In genomic region chr9:34957492-34958410, GRCh38 we compare ENCODE assay signal across 8 cellular contexts. TPM values are rescaled to one million over a fixed set of nuclear protein-coding genes. Genes with fewer than 3 reads are reported as not detected.
DNase-seq lines count a peak whose midpoint lies in the region; ATAC-seq and TF ChIP-seq lines count a peak whose summit lies in the region.

Gene PHF24 (plus strand): TSS chr9:34958285. CDS start chr9:34971299, 13,014 bp downstream.

- TF ChIP-seq CTCF in CD14-positive monocyte (IDR thresholded peaks at IDR 0.05) = no peak
- no peak for TF ChIP-seq CTCF in hepatocyte (IDR thresholded peaks at IDR 0.05; ENCODE audit: poor library complexity)

- H3K4me3 ChIP-seq in hepatocyte (peak within 1 kb of the TSS; percentile 23), skeletal muscle satellite cell (ENCODE audit: low read length) (peak within 1 kb of the TSS; percentile 60)

- peaks cover 60 to 79% (median 65%) of the 10 kb centered on the region in 3 donors for H3K27me3 Mint-ChIP-seq in CD14-positive monocyte (ENCODE audit: low read depth in 3 of 3)
- peaks cover 22% of the 10 kb centered on the region for H3K27me3 Mint-ChIP-seq in activated naive CD4-positive, alpha-beta T cell treated with anti-CD3 and anti-CD28 coated beads, Interleukin-2, amount 50 U/mL, for 24 hours

- 2% methylated on average over 39 of the region's 116 CpGs for WGBS in hepatocyte (ENCODE audit: low lambda C conversion rate, missing lambda C conversion rate)

- H3K4me2 ChIP-seq in hepatocyte (peak within 1 kb of the TSS; percentile 93), skeletal muscle satellite cell (ENCODE audit: low read length) (peak within 1 kb of the TSS; percentile 72)

- DNase-seq in CD14-positive monocyte (ENCODE audit: low spot score) = no peak
- peak; percentile 29 for DNase-seq in HuH-7 (ENCODE audit: low spot score)
- peak; percentile 70 for DNase-seq in hepatocyte (ENCODE audit: low spot score)
- DNase-seq in SIG-M5 (lab: John Stamatoyannopoulos, UW) = no peak

- no peak within 1 kb of the TSS for H3K9ac ChIP-seq in skeletal muscle satellite cell (ENCODE audit: low read depth, low read length)

- peak within 1 kb of the TSS; percentile 56 to 81 for H3K4me3 Mint-ChIP-seq in CD14-positive monocyte
- H3K4me3 Mint-ChIP-seq in activated naive CD4-positive, alpha-beta T cell treated with anti-CD3 and anti-CD28 coated beads, Interleukin-2, amount 50 U/mL, for 24 hours = peak within 1 kb of the TSS; percentile 60

- no peak within 1 kb of the TSS for H3K27ac Mint-ChIP-seq in CD14-positive monocyte
- H3K27ac Mint-ChIP-seq in activated naive CD4-positive, alpha-beta T cell treated with anti-CD3 and anti-CD28 coated beads, Interleukin-2, amount 50 U/mL, for 24 hours = no peak within 1 kb of the TSS

- H3K4me1 Mint-ChIP-seq in CD14-positive monocyte = peaks cover 12% of the 10 kb centered on the region
- H3K4me1 Mint-ChIP-seq in activated naive CD4-positive, alpha-beta T cell treated with anti-CD3 and anti-CD28 coated beads, Interleukin-2, amount 50 U/mL, for 24 hours = peaks cover 17% of the 10 kb centered on the region

- H3K9me3 ChIP-seq in hepatocyte (ENCODE audit: low read depth) (no peaks in the 10 kb centered on the region), skeletal muscle satellite cell (replicated peaks; ENCODE audit: low read length) (no peaks in the 10 kb centered on the region)

- no peaks in the 10 kb centered on the region for H3K9me2 ChIP-seq in hepatocyte (replicated peaks; ENCODE audit: insufficient read depth)

- H3K4me1 ChIP-seq in hepatocyte (ENCODE audit: insufficient read depth) (no peaks in the 10 kb centered on the region), skeletal muscle satellite cell (ENCODE audit: control insufficient read depth, insufficient read depth, low read length) (peaks cover 3% of the 10 kb centered on the region)

- no peak within 1 kb of the TSS for H3K27ac ChIP-seq in hepatocyte

- intact Hi-C loops in CD14-positive monocyte (cut with micrococcal nuclease) = no loop called here

- H3K79me2 ChIP-seq in hepatocyte = no peaks in the 10 kb centered on the region

- ATAC-seq in HG02938 (IDR thresholded peaks at IDR 0.05; ENCODE audit: unreplicated experiment) (no peak), HG03469 (IDR thresholded peaks at IDR 0.05; ENCODE audit: unreplicated experiment) (no peak)

- H3K36me3 ChIP-seq in hepatocyte (replicated peaks; ENCODE audit: insufficient read depth, low read depth) (no peaks in the 10 kb centered on the region), skeletal muscle satellite cell (ENCODE audit: insufficient read depth, low read length) (no peaks in the 10 kb centered on the region)

- H3K36me3 Mint-ChIP-seq in CD14-positive monocyte = no peaks in the 10 kb centered on the region
- H3K36me3 Mint-ChIP-seq in activated naive CD4-positive, alpha-beta T cell treated with anti-CD3 and anti-CD28 coated beads, Interleukin-2, amount 50 U/mL, for 24 hours = no peaks in the 10 kb centered on the region

- peak within 1 kb of the TSS; percentile 40 for H2AFZ ChIP-seq in hepatocyte

- no peaks in the 10 kb centered on the region for H4K20me1 ChIP-seq in hepatocyte (ENCODE audit: insufficient read depth, poor library complexity, severe bottlenecking)

- peaks cover 0 to 10% (median 4%) of the 10 kb centered on the region in 7 donors for H3K9me3 Mint-ChIP-seq in CD14-positive monocyte
- H3K9me3 Mint-ChIP-seq in activated naive CD4-positive, alpha-beta T cell treated with anti-CD3 and anti-CD28 coated beads, Interleukin-2, amount 50 U/mL, for 24 hours = no peaks in the 10 kb centered on the region

- H3K27me3 ChIP-seq in hepatocyte = peaks cover 54% of the 10 kb centered on the region
- H3K27me3 ChIP-seq in skeletal muscle satellite cell (ENCODE audit: control insufficient read depth, insufficient read depth, low read length) = peaks cover 83% of the 10 kb centered on the region

RNA-seq across cellular contexts. Expression of gene PHF24, which starts in this region (rescaled TPM):
- under 1 TPM in 1 of 2 donors, not detected in 1; 0.04 TPM for polyA plus RNA-seq in CD14-positive monocyte
- total RNA-seq in hepatocyte = 0.08 and 0.67 TPM in 2 replicates
- 0.06 and 0.11 TPM in 2 replicates for polyA plus RNA-seq in hepatocyte
- not detected in 2 replicates for total RNA-seq in skeletal muscle satellite cell (2012; rRNA removed)

Comparison
In these comparisons a context has a peak if more than half of its experiments do, and no peak if none do; other contexts are left out.
1. Peak in DNase-seq, H3K4me3 ChIP-seq and H3K4me2 ChIP-seq in hepatocyte; RNA of the gene not detected or under 1 TPM.